In genomic region chr6:33205172-33206026, GRCh38 we compare ENCODE assay signal across 8 cellular contexts. TPM values are rescaled to one million over a fixed set of nuclear protein-coding genes. Genes with fewer than 3 reads are reported as not detected.
A peak's percentile ranks its signal among the peaks of the same experiment; 100 is the strongest.
DNase-seq lines count a peak whose midpoint lies in the region; ATAC-seq and TF ChIP-seq lines count a peak whose summit lies in the region.

No MANE protein-coding gene starts in this region.

- POLR2A ChIA-PET in Caco-2 (lab: Charles Lee) = interaction anchor here (0.5 to 1.6 kb wide), 3 partner anchors 84 to 235 kb away, joined by 4 to 16 read pairs (median 9); partner anchors contain the start of gene WDR46
- POLR2A ChIA-PET in IMR-90 (lab: Charles Lee; ENCODE audit: unreplicated experiment) = interaction anchor here (0.6 kb wide), 2 partner anchors 170 to 213 kb away, joined by 6 to 9 read pairs; partner anchors contain the start of gene CUTA

- H3K27ac Mint-ChIP-seq in Caco-2 (ENCODE audit: unreplicated experiment) = peak overlapping the region; percentile 90
- peak overlapping the region; percentile 96 for H3K27ac Mint-ChIP-seq in activated T-helper 1 cell treated with anti-CD3 and anti-CD28 coated beads, Interleukin-12 subunit alpha, Interleukin-12 subunit beta, Interleukin-2, Interleukin-4 antibody, amounts not matched to agents 30 ng/mL and 10 ng/mL and 1 ng/mL, durations not matched to agents 14 hours and 24 hours and 36 hours

- peaks cover 21 to 86% of the 10 kb centered on the region in 2 experiments for H3K79me1 ChIP-seq in IMR-90 (ENCODE audit: low read depth in 1 of 2, low read length in 2 of 2)

- no peaks in the 10 kb centered on the region for H3K9me3 Mint-ChIP-seq in Caco-2 (ENCODE audit: unreplicated experiment)
- H3K9me3 Mint-ChIP-seq in activated T-helper 1 cell treated with anti-CD3 and anti-CD28 coated beads, Interleukin-12 subunit alpha, Interleukin-12 subunit beta, Interleukin-2, Interleukin-4 antibody, amounts not matched to agents 30 ng/mL and 10 ng/mL and 1 ng/mL, durations not matched to agents 14 hours and 24 hours and 36 hours = no peaks in the 10 kb centered on the region

- peak overlapping the region; percentile 69 for H3K4me3 ChIP-seq in Caco-2 (ENCODE audit: low read depth, low read length)
- peak overlapping the region; percentile 60 for H3K4me3 ChIP-seq in IMR-90 (ENCODE audit: insufficient read depth, low read depth, low read length)
- peak overlapping the region; percentile 73 for H3K4me3 ChIP-seq in iPS-11a (ENCODE audit: low read depth, low read length)

- TF ChIP-seq POLR2A in IMR-90 (IDR thresholded peaks at IDR 0.05; ENCODE audit: low read depth, low read length) = peak; percentile 17; the same call in 1 of the 2 replicates

- peak overlapping the region; percentile 70 for H3K4ac ChIP-seq in IMR-90 (ENCODE audit: low read depth, low read length)

- no peak overlapping the region for H2BK15ac ChIP-seq in IMR-90 (ENCODE audit: low read depth, low read length)

- TF ChIP-seq CTCF in Caco-2 (IDR thresholded peaks at IDR 0.05; ENCODE audit: insufficient read depth in 1 of 2, low read depth in 1 of 2, low read length in 1 of 2, severe bottlenecking in 1 of 2, unreplicated experiment in 1 of 2) = no peak
- no peak for TF ChIP-seq CTCF in IMR-90 (conservative IDR thresholded peaks at IDR 0.05; ENCODE audit: low read depth, low read length)

- dilution Hi-C loops in IMR-90 (cut with HindIII; ENCODE audit: low sequenced_read_pairs, unreplicated experiment) = no loop called here

- peak overlapping the region; percentile 30; the same call in 1 of the 2 replicates for H2BK120ac ChIP-seq in IMR-90 (ENCODE audit: low read depth, low read length)

- H3K23ac ChIP-seq in IMR-90 (ENCODE audit: low read depth, low read length) = peak overlapping the region; percentile 34; the same call in 1 of the 2 replicates

- H3K4me1 ChIP-seq in Caco-2 (peaks cover 22% of the 10 kb centered on the region), IMR-90 (ENCODE audit: control insufficient read depth, insufficient read depth, low read length) (peaks cover 34% of the 10 kb centered on the region)

- intact Hi-C loops in Caco-2 (cut with micrococcal nuclease; ENCODE audit: unreplicated experiment) = loop anchor here (1.0 kb wide), 1 partner anchor 43 kb away; no protein-coding TSS in a partner anchor
- intact Hi-C loops in IMR-90 (cut with micrococcal nuclease) = no loop called here
- intact Hi-C loops in activated T-helper 1 cell treated with anti-CD3 and anti-CD28 coated beads, Interleukin-12 subunit alpha, Interleukin-12 subunit beta, Interleukin-2, Interleukin-4 antibody, amounts not matched to agents 30 ng/mL and 10 ng/mL and 1 ng/mL, durations not matched to agents 14 hours and 24 hours and 36 hours (cut with micrococcal nuclease) = loop anchor here (10.0 kb wide), 3 partner anchors 369 to 1541 kb away; partner anchors contain the start of genes C6orf47, CSNK2B, GPANK1 and LY6G5B

- H3K27me3 ChIP-seq in Caco-2 (replicated peaks; ENCODE audit: control insufficient read depth, insufficient read depth, low read length) (no peaks in the 10 kb centered on the region), IMR-90 (ENCODE audit: control insufficient read depth, insufficient read depth, low read length) (no peaks in the 10 kb centered on the region)

- H3K27me3 Mint-ChIP-seq in Caco-2 (ENCODE audit: insufficient read depth, unreplicated experiment) = no peaks in the 10 kb centered on the region
- no peaks in the 10 kb centered on the region for H3K27me3 Mint-ChIP-seq in activated T-helper 1 cell treated with anti-CD3 and anti-CD28 coated beads, Interleukin-12 subunit alpha, Interleukin-12 subunit beta, Interleukin-2, Interleukin-4 antibody, amounts not matched to agents 30 ng/mL and 10 ng/mL and 1 ng/mL, durations not matched to agents 14 hours and 24 hours and 36 hours (ENCODE audit: insufficient read depth)

- no peak overlapping the region for H3K56ac ChIP-seq in IMR-90 (ENCODE audit: extremely low read depth, insufficient read depth, low read length)

- H3K14ac ChIP-seq in IMR-90 (replicated peaks; ENCODE audit: low read depth, low read length) = peak overlapping the region; percentile 55; the same call in 1 of the 2 replicates

- H3K4me2 ChIP-seq in IMR-90 (ENCODE audit: low read depth, low read length) = peak overlapping the region; percentile 83

- in situ Hi-C loops in IMR-90 (cut with MboI; ENCODE audit: low sequenced_read_pairs) = no loop called here

- peak overlapping the region; percentile 90 for H3K4me3 Mint-ChIP-seq in Caco-2 (ENCODE audit: unreplicated experiment)
- H3K4me3 Mint-ChIP-seq in activated T-helper 1 cell treated with anti-CD3 and anti-CD28 coated beads, Interleukin-12 subunit alpha, Interleukin-12 subunit beta, Interleukin-2, Interleukin-4 antibody, amounts not matched to agents 30 ng/mL and 10 ng/mL and 1 ng/mL, durations not matched to agents 14 hours and 24 hours and 36 hours = peak overlapping the region; percentile 100

- no peak overlapping the region; the same call in 1 of the 2 replicates for H4K5ac ChIP-seq in IMR-90 (ENCODE audit: low read depth, low read length)

- no TSS peak for BruUV-seq in Caco-2 (replicated peaks; lab: Mats Ljungman, UMichigan)
- no TSS peak for BruUV-seq in IMR-90 (replicated peaks; lab: Mats Ljungman, UMichigan)

- H3K9ac ChIP-seq in IMR-90 (ENCODE audit: low read depth, low read length) = no peak overlapping the region

- no CpG with 5 or more reads among the region's 18 CpGs for WGBS in IMR-90 (ENCODE audit: extremely low coverage in 2 of 2, insufficient read length in 1 of 2), 2 experiments

- H4K91ac ChIP-seq in IMR-90 (ENCODE audit: insufficient read depth, low read depth, low read length) = peak overlapping the region; percentile 31; the same call in 1 of the 2 replicates

- H3K36me3 Mint-ChIP-seq in Caco-2 (ENCODE audit: insufficient read depth, unreplicated experiment) = peaks cover 80% of the 10 kb centered on the region
- peaks cover 42% of the 10 kb centered on the region for H3K36me3 Mint-ChIP-seq in activated T-helper 1 cell treated with anti-CD3 and anti-CD28 coated beads, Interleukin-12 subunit alpha, Interleukin-12 subunit beta, Interleukin-2, Interleukin-4 antibody, amounts not matched to agents 30 ng/mL and 10 ng/mL and 1 ng/mL, durations not matched to agents 14 hours and 24 hours and 36 hours (ENCODE audit: low read depth)

- H2AK5ac ChIP-seq in IMR-90 (ENCODE audit: low read depth, low read length) = peak overlapping the region; percentile 89

- peak overlapping the region; percentile 92 for H2AK9ac ChIP-seq in IMR-90 (replicated peaks; ENCODE audit: low read depth, low read length, poor library complexity)

- H3K27ac ChIP-seq in IMR-90 (ENCODE audit: insufficient read depth, low read length) = no peak overlapping the region; the same call in 1 of the 2 replicates

- DNase-seq in Caco-2 (peak in 1 of 2 experiments; percentile 39), IMR-90 (peak; percentile 64), ureter (ENCODE audit: low spot score) (no peak)
- DNase-seq in activated T-helper 1 cell treated with anti-CD3 and anti-CD28 coated beads, Interleukin-12 subunit alpha, Interleukin-12 subunit beta, Interleukin-2, Interleukin-4 antibody, amounts not matched to agents 30 ng/mL and 10 ng/mL and 1 ng/mL, durations not matched to agents 14 hours and 24 hours and 36 hours (ENCODE audit: low spot score) = no peak
- DNase-seq in stimulated activated CD8-positive, alpha-beta memory T cell treated with anti-CD3 and anti-CD28 coated beads, Interleukin-4, amount 100 ng/mL, for 48 hours = peak; percentile 76

- H2BK20ac ChIP-seq in IMR-90 (ENCODE audit: low read depth, low read length) = no peak overlapping the region

- H3K9me1 ChIP-seq in IMR-90 (ENCODE audit: insufficient read depth, low read length) = peaks cover 39% of the 10 kb centered on the region

- no peak overlapping the region for H3K18ac ChIP-seq in IMR-90 (ENCODE audit: low read depth, low read length)

- peaks cover 17% of the 10 kb centered on the region for H3K36me3 ChIP-seq in Caco-2 (ENCODE audit: control insufficient read depth, insufficient read depth, low read length)
- peaks cover 36% of the 10 kb centered on the region for H3K36me3 ChIP-seq in IMR-90 (ENCODE audit: control insufficient read depth, insufficient read depth, low read length)

- H4K20me1 ChIP-seq in IMR-90 (ENCODE audit: insufficient read depth, low read length) = peaks cover 26% of the 10 kb centered on the region; the same call in 1 of the 2 replicates

- TF ChIP-seq RAD21 in IMR-90 (IDR thresholded peaks at IDR 0.05; ENCODE audit: low read length) = no peak

- H3K4me1 Mint-ChIP-seq in Caco-2 (ENCODE audit: low read depth, unreplicated experiment) = peaks cover 31% of the 10 kb centered on the region
- peaks cover 69% of the 10 kb centered on the region for H3K4me1 Mint-ChIP-seq in activated T-helper 1 cell treated with anti-CD3 and anti-CD28 coated beads, Interleukin-12 subunit alpha, Interleukin-12 subunit beta, Interleukin-2, Interleukin-4 antibody, amounts not matched to agents 30 ng/mL and 10 ng/mL and 1 ng/mL, durations not matched to agents 14 hours and 24 hours and 36 hours (ENCODE audit: low read depth)

- CTCF ChIA-PET in Caco-2 (lab: Charles Lee) = interaction anchor here (1.0 to 1.6 kb wide), 3 partner anchors 43 to 272 kb away, joined by 7 to 11 read pairs (median 7); no protein-coding TSS in a partner anchor
- CTCF ChIA-PET in IMR-90 (lab: Yijun Ruan, JAX) = interaction anchor here (0.6 kb wide), 1 partner anchor 76 kb away, joined by 5 read pairs; no protein-coding TSS in a partner anchor

- peak overlapping the region in 1 of 2 experiments; percentile 61; a peak in 2 of 4 replicates for H4K8ac ChIP-seq in IMR-90 (ENCODE audit: low read depth in 2 of 2, low read length in 2 of 2)

- peak overlapping the region; percentile 78 for H2BK5ac ChIP-seq in IMR-90 (ENCODE audit: low read depth, low read length, poor library complexity, severe bottlenecking)

- H3K9me3 ChIP-seq in Caco-2 = no peaks in the 10 kb centered on the region
- no peaks in the 10 kb centered on the region for H3K9me3 ChIP-seq in IMR-90 (ENCODE audit: control insufficient read depth, insufficient read depth, low read length)

- H2AFZ ChIP-seq in IMR-90 (replicated peaks; ENCODE audit: low read length, poor library complexity) = peak overlapping the region; percentile 82

- ATAC-seq in IMR-90 (ENCODE audit: low read depth) (no peak), GM19463 (IDR thresholded peaks at IDR 0.05; ENCODE audit: unreplicated experiment) (no peak), HG03378 (IDR thresholded peaks at IDR 0.05; ENCODE audit: unreplicated experiment) (no peak)

RNA-seq across cellular contexts. Expression of gene HSD17B8, which starts 0.9 kb away (rescaled TPM):
- total RNA-seq in Caco-2 (2022) (10.0 and 12.5 TPM in 2 replicates), IMR-90 (2012; rRNA removed) (1.6 and 1.9 TPM in 2 replicates), ureter (28.6 TPM)
- polyA plus RNA-seq in IMR-90 (2012; rRNA removed) = 3.4 and 4.3 TPM in 2 replicates
- 2.8 and 6.2 TPM in 2 replicates for polyA plus RNA-seq in IMR-90 (2012; cell fraction: cytosol; rRNA removed)
- polyA plus RNA-seq in IMR-90 (2012; cell fraction: nucleus; rRNA removed; ENCODE audit: low replicate concordance) = 6.7 and 11.7 TPM in 2 replicates
- 14.8 and 15.2 TPM in 2 replicates for total RNA-seq in activated T-helper 1 cell treated with anti-CD3 and anti-CD28 coated beads, Interleukin-12 subunit alpha, Interleukin-12 subunit beta, Interleukin-2, Interleukin-4 antibody, amounts not matched to agents 30 ng/mL and 10 ng/mL and 1 ng/mL, durations not matched to agents 14 hours and 24 hours and 36 hours

RNA-seq across cellular contexts. Expression of gene RING1, which starts 2.9 kb away (rescaled TPM):
- total RNA-seq in Caco-2 (2022) = 31.3 and 32.0 TPM in 2 replicates
- total RNA-seq in IMR-90 (2012; rRNA removed) = 14.9 and 16.4 TPM in 2 replicates
- polyA plus RNA-seq in IMR-90 (2012; rRNA removed) = 38.2 and 40.8 TPM in 2 replicates
- polyA plus RNA-seq in IMR-90 (2012; cell fraction: cytosol; rRNA removed) = 41.2 and 49.4 TPM in 2 replicates
- 110 and 131 TPM in 2 replicates for polyA plus RNA-seq in IMR-90 (2012; cell fraction: nucleus; rRNA removed; ENCODE audit: low replicate concordance)
- 50.7 and 53.4 TPM in 2 replicates for total RNA-seq in activated T-helper 1 cell treated with anti-CD3 and anti-CD28 coated beads, Interleukin-12 subunit alpha, Interleukin-12 subunit beta, Interleukin-2, Interleukin-4 antibody, amounts not matched to agents 30 ng/mL and 10 ng/mL and 1 ng/mL, durations not matched to agents 14 hours and 24 hours and 36 hours
- 50.6 TPM for total RNA-seq in ureter

RNA-seq across cellular contexts. Expression of gene SLC39A7, which starts 4.7 kb away (rescaled TPM):
- total RNA-seq in Caco-2 (2022) (140 and 141 TPM in 2 replicates), IMR-90 (2012; rRNA removed) (134 and 135 TPM in 2 replicates), ureter (60.7 TPM)
- polyA plus RNA-seq in IMR-90 (2012; rRNA removed) = 196 and 208 TPM in 2 replicates
- polyA plus RNA-seq in IMR-90 (2012; cell fraction: cytosol; rRNA removed) = 141 and 149 TPM in 2 replicates
- polyA plus RNA-seq in IMR-90 (2012; cell fraction: nucleus; rRNA removed; ENCODE audit: low replicate concordance) = 129 and 163 TPM in 2 replicates
- 67.1 and 68.8 TPM in 2 replicates for total RNA-seq in activated T-helper 1 cell treated with anti-CD3 and anti-CD28 coated beads, Interleukin-12 subunit alpha, Interleukin-12 subunit beta, Interleukin-2, Interleukin-4 antibody, amounts not matched to agents 30 ng/mL and 10 ng/mL and 1 ng/mL, durations not matched to agents 14 hours and 24 hours and 36 hours

RNA-seq across cellular contexts. Expression of gene RXRB, which starts 4.9 kb away (rescaled TPM):
- total RNA-seq in Caco-2 (2022) (29.5 and 30.4 TPM in 2 replicates), IMR-90 (2012; rRNA removed) (16.7 and 18.6 TPM in 2 replicates), ureter (50.8 TPM)
- 46.9 and 53.7 TPM in 2 replicates for polyA plus RNA-seq in IMR-90 (2012; rRNA removed)
- 29.7 and 30.4 TPM in 2 replicates for polyA plus RNA-seq in IMR-90 (2012; cell fraction: cytosol; rRNA removed)
- 257 and 289 TPM in 2 replicates for polyA plus RNA-seq in IMR-90 (2012; cell fraction: nucleus; rRNA removed; ENCODE audit: low replicate concordance)
- 46.6 and 47.4 TPM in 2 replicates for total RNA-seq in activated T-helper 1 cell treated with anti-CD3 and anti-CD28 coated beads, Interleukin-12 subunit alpha, Interleukin-12 subunit beta, Interleukin-2, Interleukin-4 antibody, amounts not matched to agents 30 ng/mL and 10 ng/mL and 1 ng/mL, durations not matched to agents 14 hours and 24 hours and 36 hours

RNA-seq across cellular contexts. Expression of gene COL11A2, which starts 13.1 kb away (rescaled TPM):
- total RNA-seq in Caco-2 (2022) = 1.3 and 1.5 TPM in 2 replicates
- under 0.01 TPM in 2 replicates for total RNA-seq in IMR-90 (2012; rRNA removed)
- 0.38 and 0.52 TPM in 2 replicates for polyA plus RNA-seq in IMR-90 (2012; rRNA removed)
- 0.12 and 0.30 TPM in 2 replicates for polyA plus RNA-seq in IMR-90 (2012; cell fraction: cytosol; rRNA removed)
- 5.5 and 8.0 TPM in 2 replicates for polyA plus RNA-seq in IMR-90 (2012; cell fraction: nucleus; rRNA removed; ENCODE audit: low replicate concordance)
- total RNA-seq in activated T-helper 1 cell treated with anti-CD3 and anti-CD28 coated beads, Interleukin-12 subunit alpha, Interleukin-12 subunit beta, Interleukin-2, Interleukin-4 antibody, amounts not matched to agents 30 ng/mL and 10 ng/mL and 1 ng/mL, durations not matched to agents 14 hours and 24 hours and 36 hours = 0.61 and 0.65 TPM in 2 replicates
- 0.96 TPM for total RNA-seq in ureter

Comparison
In these comparisons a context has a peak if more than half of its experiments do, and no peak if none do; other contexts are left out.
1. DNase-seq: peak in IMR-90 (single experiment) and stimulated activated CD8-positive, alpha-beta memory T cell treated with anti-CD3 and anti-CD28 coated beads, Interleukin-4, amount 100 ng/mL, for 48 hours (single experiment); none in activated T-helper 1 cell treated with anti-CD3 and anti-CD28 coated beads, Interleukin-12 subunit alpha, Interleukin-12 subunit beta, Interleukin-2, Interleukin-4 antibody, amounts not matched to agents 30 ng/mL and 10 ng/mL and 1 ng/mL, durations not matched to agents 14 hours and 24 hours and 36 hours (single experiment) and ureter (single experiment).
2. Peak in every context shown above with its lines, with median percentiles within 50 percentile points of each other: H3K4me3 ChIP-seq.